In the genomic region with DNA sequence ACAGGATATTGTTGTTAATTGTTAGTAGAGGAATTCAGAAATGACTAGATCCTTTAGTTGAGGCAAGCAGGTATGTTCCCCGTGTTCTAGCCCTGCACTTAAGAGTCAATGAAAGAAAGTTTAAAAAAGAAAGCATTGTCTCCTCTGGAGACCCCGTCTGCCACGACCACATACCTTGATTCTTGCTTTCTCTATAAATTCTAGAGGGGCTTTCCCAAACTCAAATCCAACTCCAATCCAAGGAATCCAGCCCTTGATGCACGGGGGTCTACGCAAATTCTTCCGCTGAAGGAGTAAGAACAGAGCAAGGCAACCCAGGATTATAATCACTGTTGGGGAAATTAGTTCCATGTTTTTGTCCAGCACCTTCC, we compare ENCODE assay signal across 8 cellular contexts. TPM values are rescaled to one million over a fixed set of nuclear protein-coding genes. Genes with fewer than 3 reads are reported as not detected.
A peak's percentile ranks its signal among the peaks of the same experiment; 100 is the strongest.
DNase-seq lines count a peak whose midpoint lies in the region; TF ChIP-seq lines count a peak whose summit lies in the region.

No MANE protein-coding gene starts in this region.

- H3K36me3 ChIP-seq in rectal smooth muscle tissue (ENCODE audit: control insufficient read depth, insufficient read depth, low read length), result no peaks in the 10 kb centered on the region

- TF ChIP-seq CTCF in GM12865 (IDR thresholded peaks at IDR 0.05; ENCODE audit: insufficient read depth, low read depth, low read length, missing control alignments), result no peak
- no peak for TF ChIP-seq CTCF in fibroblast of pulmonary artery (IDR thresholded peaks at IDR 0.05; ENCODE audit: low read length, missing control alignments)

- DNase-seq in GM12865 (ENCODE audit: low read depth) (no peak), SW480 (ENCODE audit: low spot score) (peak; percentile 3), fibroblast of pulmonary artery (ENCODE audit: low read depth) (no peak), SIG-M5 treated with dmso at 0.1 percent for 504 hours (lab: John Stamatoyannopoulos, UW; ENCODE audit: unreplicated experiment) (no peak), GDM1 (lab: John Stamatoyannopoulos, UW) (no peak), NCI-H2107 (lab: John Stamatoyannopoulos, UW) (no peak), H4 (ENCODE audit: low spot score) (no peak)

- H3K27ac ChIP-seq in rectal smooth muscle tissue (ENCODE audit: low read depth, low read length), result no peak overlapping the region

- H3K4me3 ChIP-seq in GM12865 (ENCODE audit: low read depth, low read length) (peak overlapping the region; percentile 60), fibroblast of pulmonary artery (replicated peaks; ENCODE audit: low read depth, low read length) (peak overlapping the region; percentile 78), rectal smooth muscle tissue (ENCODE audit: low read length) (peak overlapping the region; percentile 98)

- H3K27me3 ChIP-seq in rectal smooth muscle tissue (ENCODE audit: control insufficient read depth, insufficient read depth, low read length), result no peaks in the 10 kb centered on the region

- peaks cover 2% of the 10 kb centered on the region for H3K4me1 ChIP-seq in rectal smooth muscle tissue (ENCODE audit: control insufficient read depth, insufficient read depth, low read length)

- H3K9ac ChIP-seq in rectal smooth muscle tissue (ENCODE audit: low read length), result no peak overlapping the region

RNA-seq across cellular contexts. Expression of gene CYP39A1, which starts 0.4 kb away (rescaled TPM):
- total RNA-seq in H4 (2014; rRNA removed; shearing (Covaris generic)), result 6.6 and 23.3 TPM in 2 replicates

RNA-seq across cellular contexts. Expression of gene SLC25A27, which starts 0.6 kb away (rescaled TPM):
- total RNA-seq in H4 (2014; rRNA removed; shearing (Covaris generic)), result 1.4 TPM in 1 of 2 replicates, not detected in the other

RNA-seq across cellular contexts. Expression of gene TDRD6, which starts 35.5 kb away (rescaled TPM):
- total RNA-seq in H4 (2014; rRNA removed; shearing (Covaris generic)), result 0.70 TPM in 1 of 2 replicates, not detected in the other
